Comparison of ENCODE assay signal across 1 cellular context in the genomic region with DNA sequence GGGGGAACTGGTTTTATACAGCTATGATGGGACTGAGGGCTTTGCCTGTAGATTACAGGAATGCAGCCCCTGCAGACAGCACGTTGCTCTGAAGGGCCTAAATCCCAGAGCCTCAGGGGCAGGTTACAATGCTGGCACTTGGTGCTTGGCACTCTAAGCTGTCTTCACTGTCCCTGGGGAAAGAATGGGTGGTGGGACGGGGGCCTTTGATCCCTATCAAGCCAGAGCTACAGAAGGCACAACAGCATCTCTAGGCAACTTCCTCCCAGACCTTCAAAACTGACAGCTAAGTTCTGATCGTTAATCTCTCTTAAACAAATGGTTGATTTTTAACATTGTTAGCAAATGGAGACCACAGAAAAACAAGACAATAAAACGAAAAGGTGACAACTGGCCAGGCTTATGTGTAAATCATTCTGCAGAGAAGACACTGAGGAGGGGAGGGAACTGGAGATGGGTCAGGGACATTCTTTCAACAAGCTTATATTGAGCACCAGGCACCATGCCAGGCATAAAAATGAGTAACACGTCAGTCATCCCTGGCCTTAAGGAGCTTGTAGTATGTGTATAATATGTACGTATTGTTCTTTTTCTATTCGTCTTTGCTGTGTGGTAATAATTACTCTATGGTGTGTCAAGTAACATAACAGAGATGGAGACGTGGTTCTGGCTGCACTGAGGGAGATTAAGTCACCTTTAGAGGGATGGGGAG.
TF ChIP-seq lines count a peak whose summit lies in the region.

No MANE protein-coding gene starts in this region.

TF ChIP-seq in SK-N-SH, 30 proteins besides CTCF, POLR2A, EP300 and RAD21 (continued from another document):
- TF ChIP-seq, protein P1, sequence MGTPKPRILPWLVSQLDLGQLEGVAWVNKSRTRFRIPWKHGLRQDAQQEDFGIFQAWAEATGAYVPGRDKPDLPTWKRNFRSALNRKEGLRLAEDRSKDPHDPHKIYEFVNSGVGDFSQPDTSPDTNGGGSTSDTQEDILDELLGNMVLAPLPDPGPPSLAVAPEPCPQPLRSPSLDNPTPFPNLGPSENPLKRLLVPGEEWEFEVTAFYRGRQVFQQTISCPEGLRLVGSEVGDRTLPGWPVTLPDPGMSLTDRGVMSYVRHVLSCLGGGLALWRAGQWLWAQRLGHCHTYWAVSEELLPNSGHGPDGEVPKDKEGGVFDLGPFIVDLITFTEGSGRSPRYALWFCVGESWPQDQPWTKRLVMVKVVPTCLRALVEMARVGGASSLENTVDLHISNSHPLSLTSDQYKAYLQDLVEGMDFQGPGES (IDR thresholded peaks at IDR 0.05; ENCODE audit: low read depth, low read length) = no peak
- TF ChIP-seq JUND (IDR thresholded peaks at IDR 0.05) (peak; percentile 40; the same call in 1 of the 2 replicates), SIN3A (IDR thresholded peaks at IDR 0.05; ENCODE audit: borderline replicate concordance, low read depth, low read length) (no peak), RFX5 (IDR thresholded peaks at IDR 0.05; ENCODE audit: low read length) (no peak), SMC3 (IDR thresholded peaks at IDR 0.05; ENCODE audit: low read depth, low read length) (no peak), TEAD4 (IDR thresholded peaks at IDR 0.05; ENCODE audit: borderline replicate concordance, insufficient read depth) (0 out of 2 replicates have a peak, but pooled peaks have one; percentile 14), MEF2A (IDR thresholded peaks at IDR 0.05; ENCODE audit: borderline replicate concordance, low read depth) (no peak), YY1 (IDR thresholded peaks at IDR 0.05; ENCODE audit: low read depth) (no peak), FOXJ3 (CRISPR knock-in tag; IDR thresholded peaks at IDR 0.05) (no peak), GABPA (IDR thresholded peaks at IDR 0.05; ENCODE audit: low read depth) (no peak), MXI1 (IDR thresholded peaks at IDR 0.05; ENCODE audit: low read depth, low read length) (no peak), GATA2 (CRISPR knock-in tag; IDR thresholded peaks at IDR 0.05) (peak; percentile 49; the same call in 1 of the 2 replicates), EZH2phosphoT487 (IDR thresholded peaks at IDR 0.05; ENCODE audit: borderline replicate concordance, low read depth) (no peak), POLR2AphosphoS5 (IDR thresholded peaks at IDR 0.05; ENCODE audit: low read depth, low read length) (peak; percentile 26; the same call in 1 of the 2 replicates), RXRA (IDR thresholded peaks at IDR 0.05; ENCODE audit: borderline replicate concordance, low read depth) (no peak), TCF12 (IDR thresholded peaks at IDR 0.05) (peak; percentile 51; the same call in 1 of the 2 replicates)
- TF ChIP-seq, protein P2, sequence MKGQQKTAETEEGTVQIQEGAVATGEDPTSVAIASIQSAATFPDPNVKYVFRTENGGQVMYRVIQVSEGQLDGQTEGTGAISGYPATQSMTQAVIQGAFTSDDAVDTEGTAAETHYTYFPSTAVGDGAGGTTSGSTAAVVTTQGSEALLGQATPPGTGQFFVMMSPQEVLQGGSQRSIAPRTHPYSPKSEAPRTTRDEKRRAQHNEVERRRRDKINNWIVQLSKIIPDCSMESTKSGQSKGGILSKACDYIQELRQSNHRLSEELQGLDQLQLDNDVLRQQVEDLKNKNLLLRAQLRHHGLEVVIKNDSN (IDR thresholded peaks at IDR 0.05; ENCODE audit: borderline replicate concordance, low read depth) = no peak
- TF ChIP-seq, protein P3, sequence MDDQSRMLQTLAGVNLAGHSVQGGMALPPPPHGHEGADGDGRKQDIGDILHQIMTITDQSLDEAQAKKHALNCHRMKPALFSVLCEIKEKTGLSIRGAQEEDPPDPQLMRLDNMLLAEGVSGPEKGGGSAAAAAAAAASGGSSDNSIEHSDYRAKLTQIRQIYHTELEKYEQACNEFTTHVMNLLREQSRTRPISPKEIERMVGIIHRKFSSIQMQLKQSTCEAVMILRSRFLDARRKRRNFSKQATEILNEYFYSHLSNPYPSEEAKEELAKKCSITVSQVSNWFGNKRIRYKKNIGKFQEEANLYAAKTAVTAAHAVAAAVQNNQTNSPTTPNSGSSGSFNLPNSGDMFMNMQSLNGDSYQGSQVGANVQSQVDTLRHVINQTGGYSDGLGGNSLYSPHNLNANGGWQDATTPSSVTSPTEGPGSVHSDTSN (IDR thresholded peaks at IDR 0.05) = peak; percentile 82
- TF ChIP-seq, protein P4, sequence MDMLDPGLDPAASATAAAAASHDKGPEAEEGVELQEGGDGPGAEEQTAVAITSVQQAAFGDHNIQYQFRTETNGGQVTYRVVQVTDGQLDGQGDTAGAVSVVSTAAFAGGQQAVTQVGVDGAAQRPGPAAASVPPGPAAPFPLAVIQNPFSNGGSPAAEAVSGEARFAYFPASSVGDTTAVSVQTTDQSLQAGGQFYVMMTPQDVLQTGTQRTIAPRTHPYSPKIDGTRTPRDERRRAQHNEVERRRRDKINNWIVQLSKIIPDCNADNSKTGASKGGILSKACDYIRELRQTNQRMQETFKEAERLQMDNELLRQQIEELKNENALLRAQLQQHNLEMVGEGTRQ (IDR thresholded peaks at IDR 0.05; ENCODE audit: borderline replicate concordance, low read depth, low read length) = no peak
